12 cellular contexts compared by ENCODE assay signal in genomic region chr10:113127285-113128283, GRCh38.
DNase-seq lines count a peak whose midpoint lies in the region; ATAC-seq and TF ChIP-seq lines count a peak whose summit lies in the region.
"Had no signal": no experiment of that assay in that cellular context is flagged by ENCODE, and none has a peak within 500 bp of the region (broad histone marks: within the 10 kb centered on the region; RNA-seq: fewer than 3 reads in every experiment).

No MANE protein-coding gene starts in this region.

- peaks cover 75% of the 10 kb centered on the region for H3K4me1 Mint-ChIP-seq in endodermal cell
- peaks cover 4% of the 10 kb centered on the region for H3K4me1 Mint-ChIP-seq in activated CD8-positive, alpha-beta T cell treated with anti-CD3 and anti-CD28 coated beads for 36 hours (ENCODE audit: low read depth)

- POLR2A ChIA-PET in activated CD8-positive, alpha-beta T cell treated with anti-CD3 and anti-CD28 coated beads for 36 hours (lab: Charles Lee): interaction anchor here (0.9 kb wide), 1 partner anchor 8 kb away, joined by 3 read pairs; no protein-coding TSS in a partner anchor

- no peak overlapping the region for H3K18ac ChIP-seq in neuronal stem cell (ENCODE audit: low read length)

- TF ChIP-seq EP300 in Ishikawa (IDR thresholded peaks at IDR 0.05; ENCODE audit: borderline replicate concordance): no peak

- H3K27ac Mint-ChIP-seq in endodermal cell: peak overlapping the region; percentile 74
- H3K27ac Mint-ChIP-seq in activated CD8-positive, alpha-beta T cell treated with anti-CD3 and anti-CD28 coated beads for 36 hours: no peak overlapping the region
- H3K27ac Mint-ChIP-seq: activated T-cell treated with anti-CD3 and anti-CD28 coated beads, Interleukin-2, amount 50 U/mL, for 24 hours; B cell; immature natural killer cell had no signal

- H3K4me2 ChIP-seq in neuronal stem cell (ENCODE audit: insufficient read depth, low read length, poor library complexity, severe bottlenecking): peak overlapping the region; percentile 68

- intact Hi-C loops in activated CD8-positive, alpha-beta T cell treated with anti-CD3 and anti-CD28 coated beads for 36 hours (cut with micrococcal nuclease): no loop called here

- H3K9me3 ChIP-seq in endodermal cell (ENCODE audit: control insufficient read depth, low read length) (no peaks in the 10 kb centered on the region), neuronal stem cell (replicated peaks in 1 of 2; ENCODE audit: control insufficient read depth in 2 of 2, insufficient read depth in 1 of 2, low read depth in 1 of 2, low read length in 2 of 2) (no peaks in the 10 kb centered on the region)

- no peak overlapping the region for H2BK5ac ChIP-seq in neuronal stem cell (ENCODE audit: low read length)

- no peak overlapping the region for H2BK120ac ChIP-seq in neuronal stem cell (ENCODE audit: low read depth, low read length)

- no peak overlapping the region for H3K14ac ChIP-seq in neuronal stem cell (ENCODE audit: low read length)

- H3K9me3 Mint-ChIP-seq in endodermal cell: no peaks in the 10 kb centered on the region
- H3K9me3 Mint-ChIP-seq in activated CD8-positive, alpha-beta T cell treated with anti-CD3 and anti-CD28 coated beads for 36 hours: no peaks in the 10 kb centered on the region
- H3K9me3 Mint-ChIP-seq: activated T-cell treated with anti-CD3 and anti-CD28 coated beads, Interleukin-2, amount 50 U/mL, for 24 hours; immature natural killer cell had no signal

- no peak overlapping the region for H2AFZ ChIP-seq in neuronal stem cell (ENCODE audit: low read length)

- H3K4me3 ChIP-seq in AG09309 (ENCODE audit: control insufficient read depth, low read depth, low read length) (peak overlapping the region; percentile 38), endodermal cell (ENCODE audit: low read length) (peak overlapping the region; percentile 50), neuronal stem cell (ENCODE audit: low read length in 2 of 2) (peak overlapping the region in 1 of 2 donors; percentile 44)

- H3K27me3 ChIP-seq in endodermal cell (ENCODE audit: control insufficient read depth, insufficient read depth, low read length, poor library complexity, severe bottlenecking): no peaks in the 10 kb centered on the region
- H3K27me3 ChIP-seq in neuronal stem cell (ENCODE audit: control insufficient read depth in 3 of 3, insufficient read depth in 3 of 3, low read depth in 1 of 3, low read length in 3 of 3): no peaks in the 10 kb centered on the region

- peaks cover 6% of the 10 kb centered on the region for H3K27me3 Mint-ChIP-seq in endodermal cell (ENCODE audit: insufficient read depth)
- peaks cover 31% of the 10 kb centered on the region for H3K27me3 Mint-ChIP-seq in activated CD8-positive, alpha-beta T cell treated with anti-CD3 and anti-CD28 coated beads for 36 hours

- TF ChIP-seq CTCF in AG09309 (IDR thresholded peaks at IDR 0.05; ENCODE audit: control insufficient read depth, insufficient read depth, low read depth, low read length, missing control alignments): no peak
- TF ChIP-seq CTCF in endodermal cell (conservative IDR thresholded peaks at IDR 0.05): no peak
- no peak for TF ChIP-seq CTCF in activated CD8-positive, alpha-beta T cell treated with anti-CD3 and anti-CD28 coated beads for 36 hours (IDR thresholded peaks at IDR 0.05)

- H3K9ac ChIP-seq in endodermal cell (ENCODE audit: extremely low read depth, low read length, poor library complexity, severe bottlenecking) (no peak overlapping the region), neuronal stem cell (ENCODE audit: low read depth, low read length, poor library complexity) (no peak overlapping the region)

- WGBS in endodermal cell (ENCODE audit: insufficient coverage in 1 of 2, insufficient read length in 1 of 2), 2 experiments: 25 to 27% methylated on average over 8 to 17 of the region's 17 CpGs
- 83% methylated on average over 1 of the region's 17 CpGs; no CpG with 5 or more reads in 1 of the 2 donors for WGBS in neuronal stem cell (ENCODE audit: extremely low coverage in 2 of 2, insufficient read length in 2 of 2, insufficient replicate concordance in 1 of 2), 2 donors

- H4K91ac ChIP-seq in neuronal stem cell (ENCODE audit: low read depth, low read length, poor library complexity): no peak overlapping the region

- DNase-seq in AG09309 (ENCODE audit: low read depth) (no peak), endodermal cell (no peak), neuronal stem cell (ENCODE audit: low spot score) (peak; percentile 85), HK-2 (ENCODE audit: unreplicated experiment) (no peak)
- no peak for DNase-seq in activated CD8-positive, alpha-beta T cell treated with anti-CD3 and anti-CD28 coated beads for 36 hours
- DNase-seq: NCI-H1048 had no signal

- ATAC-seq in GM21526 (IDR thresholded peaks at IDR 0.05; ENCODE audit: low FRiP score, unreplicated experiment) (no peak), GM21576 (IDR thresholded peaks at IDR 0.05; ENCODE audit: unreplicated experiment) (no peak)
- no peak for ATAC-seq in activated CD8-positive, alpha-beta T cell treated with anti-CD3 and anti-CD28 coated beads for 36 hours

- H3K36me3 Mint-ChIP-seq in endodermal cell (ENCODE audit: low read depth): peaks cover 5% of the 10 kb centered on the region
- H3K36me3 Mint-ChIP-seq in activated CD8-positive, alpha-beta T cell treated with anti-CD3 and anti-CD28 coated beads for 36 hours (ENCODE audit: low read depth): no peaks in the 10 kb centered on the region
- H3K36me3 Mint-ChIP-seq: immature natural killer cell had no signal

- H3K27ac ChIP-seq in endodermal cell (ENCODE audit: low read depth, low read length): no peak overlapping the region
- H3K27ac ChIP-seq in neuronal stem cell (replicated peaks; ENCODE audit: low read length): peak overlapping the region; percentile 88

- no peak overlapping the region for H4K8ac ChIP-seq in neuronal stem cell (ENCODE audit: low read depth, low read length)

- H3K4ac ChIP-seq in neuronal stem cell (ENCODE audit: low read length): no peak overlapping the region

- H3K36me3 ChIP-seq in endodermal cell (ENCODE audit: control insufficient read depth, insufficient read depth, low read length) (no peaks in the 10 kb centered on the region), neuronal stem cell (replicated peaks in 1 of 2; ENCODE audit: control insufficient read depth in 2 of 2, insufficient read depth in 2 of 2, low read length in 2 of 2) (no peaks in the 10 kb centered on the region)

- no peak for TF ChIP-seq RAD21 in Ishikawa (IDR thresholded peaks at IDR 0.05; ENCODE audit: low read depth)

- no peak overlapping the region for H2AK5ac ChIP-seq in neuronal stem cell (ENCODE audit: low read depth, low read length)

- no peak overlapping the region for H2BK15ac ChIP-seq in neuronal stem cell (ENCODE audit: low read length)

- no peaks in the 10 kb centered on the region for H3K79me1 ChIP-seq in neuronal stem cell (ENCODE audit: low read depth, low read length)

- peak overlapping the region; percentile 45 for H3K4me3 Mint-ChIP-seq in endodermal cell
- H3K4me3 Mint-ChIP-seq in activated CD8-positive, alpha-beta T cell treated with anti-CD3 and anti-CD28 coated beads for 36 hours: no peak overlapping the region
- H3K4me3 Mint-ChIP-seq: activated T-cell treated with anti-CD3 and anti-CD28 coated beads, Interleukin-2, amount 50 U/mL, for 24 hours; B cell had no signal

- H3K4me1 ChIP-seq in endodermal cell (ENCODE audit: control insufficient read depth, insufficient read depth, low read length) (peaks cover 16% of the 10 kb centered on the region), neuronal stem cell (ENCODE audit: control insufficient read depth in 2 of 2, insufficient read depth in 1 of 2, low read depth in 1 of 2, low read length in 2 of 2) (peaks cover 36 to 51% of the 10 kb centered on the region in 2 donors)

- H3K23ac ChIP-seq in neuronal stem cell (ENCODE audit: low read depth, low read length, poor library complexity): no peak overlapping the region

- CTCF ChIA-PET in activated CD8-positive, alpha-beta T cell treated with anti-CD3 and anti-CD28 coated beads for 36 hours (lab: Charles Lee): interaction anchor here (0.6 to 1.3 kb wide), 10 partner anchors 9 to 636 kb away, joined by 3 read pairs; no protein-coding TSS in a partner anchor

- no peak overlapping the region for H2BK12ac ChIP-seq in neuronal stem cell (ENCODE audit: low read length)

TF ChIP-seq in Ishikawa, 13 proteins besides CTCF, POLR2A, EP300 and RAD21:
- TF ChIP-seq CREB1 (IDR thresholded peaks at IDR 0.05; ENCODE audit: low read depth): no peak
- TF ChIP-seq REST (IDR thresholded peaks at IDR 0.05; ENCODE audit: low read depth): 0 out of 2 replicates have a peak, but pooled peaks have one; percentile 23
